Comparison of ENCODE assay signal across 6 cellular contexts in genomic region chr19:45682117-45682516, GRCh38. TPM values are rescaled to one million over a fixed set of nuclear protein-coding genes. Genes with fewer than 3 reads are reported as not detected.
DNase-seq lines count a peak whose midpoint lies in the region; ATAC-seq and TF ChIP-seq lines count a peak whose summit lies in the region.

No MANE protein-coding gene starts in this region.

- peaks cover 10 to 19% (median 16%) of the 10 kb centered on the region in 3 donors for H3K4me1 Mint-ChIP-seq in CD8-positive, alpha-beta memory T cell
- H3K4me1 Mint-ChIP-seq in naive B cell, result peaks cover 11 to 22% (median 20%) of the 10 kb centered on the region in 3 donors

- no peak for DNase-seq in CD8-positive, alpha-beta memory T cell
- DNase-seq in naive B cell (no peak), HAP-1 (ENCODE audit: low spot score in 2 of 2) (no peak), SHP77 (lab: John Stamatoyannopoulos, UW) (no peak)

- TF ChIP-seq CTCF in SU-DHL-6 (IDR thresholded peaks at IDR 0.05; ENCODE audit: insufficient read depth, low read length, poor library complexity, severe bottlenecking), result no peak

- H3K9me3 ChIP-seq in CD8-positive, alpha-beta memory T cell (ENCODE audit: low read length), result no peaks in the 10 kb centered on the region
- no peaks in the 10 kb centered on the region for H3K9me3 ChIP-seq in SU-DHL-6 (ENCODE audit: insufficient read depth, low read length)
- H3K9me3 ChIP-seq in HAP-1, result no peaks in the 10 kb centered on the region

- H2AFZ ChIP-seq in SU-DHL-6 (ENCODE audit: low read depth, low read length, severe bottlenecking), result peak overlapping the region; percentile 96

- H3K4me2 ChIP-seq in SU-DHL-6 (ENCODE audit: low read depth, low read length, poor library complexity, severe bottlenecking), result peak overlapping the region; percentile 64

- peaks cover 13% of the 10 kb centered on the region for H3K4me1 ChIP-seq in CD8-positive, alpha-beta memory T cell (ENCODE audit: insufficient read depth, low read length)
- no peaks in the 10 kb centered on the region for H3K4me1 ChIP-seq in HAP-1

- no peaks in the 10 kb centered on the region for H4K20me1 ChIP-seq in SU-DHL-6 (ENCODE audit: low read depth, low read length)

- CTCF ChIA-PET in CD8-positive, alpha-beta memory T cell (lab: Charles Lee), result interaction anchor here (1.0 to 8.6 kb wide), 6 partner anchors 8 to 37 kb away, joined by 3 to 107 read pairs (median 8); partner anchors contain the start of genes QPCTL and SNRPD2

- no peaks in the 10 kb centered on the region for H3K27me3 Mint-ChIP-seq in CD8-positive, alpha-beta memory T cell
- H3K27me3 Mint-ChIP-seq in naive B cell, result peaks cover 9 to 21% (median 15%) of the 10 kb centered on the region in 3 donors

- H3K9me2 ChIP-seq in SU-DHL-6 (replicated peaks; ENCODE audit: insufficient read depth, low read length), result no peaks in the 10 kb centered on the region

- peak overlapping the region in 4 of 7 donors; percentile 28 to 84 (median 81) for H3K4me3 Mint-ChIP-seq in CD8-positive, alpha-beta memory T cell
- H3K4me3 Mint-ChIP-seq in naive B cell, result peak overlapping the region; percentile 50 to 83 (median 70)

- H3K36me3 Mint-ChIP-seq in CD8-positive, alpha-beta memory T cell, result peaks cover 0 to 35% (median 0%) of the 10 kb centered on the region in 3 donors
- no peaks in the 10 kb centered on the region for H3K36me3 Mint-ChIP-seq in naive B cell

- H3K9me3 Mint-ChIP-seq in CD8-positive, alpha-beta memory T cell, result no peaks in the 10 kb centered on the region
- H3K9me3 Mint-ChIP-seq in naive B cell, result peaks cover 0 to 2% (median 0%) of the 10 kb centered on the region in 7 donors

- peaks cover 18% of the 10 kb centered on the region for H3K36me3 ChIP-seq in CD8-positive, alpha-beta memory T cell (ENCODE audit: insufficient read depth, low read length)
- H3K36me3 ChIP-seq in SU-DHL-6 (ENCODE audit: low read length) (no peaks in the 10 kb centered on the region), HAP-1 (replicated peaks) (peaks cover 34% of the 10 kb centered on the region)

- no peaks in the 10 kb centered on the region for H3K27me3 ChIP-seq in CD8-positive, alpha-beta memory T cell (ENCODE audit: insufficient read depth, low read length, poor library complexity, severe bottlenecking)
- H3K27me3 ChIP-seq in SU-DHL-6 (ENCODE audit: low read length) (no peaks in the 10 kb centered on the region), HAP-1 (ENCODE audit: low read depth) (no peaks in the 10 kb centered on the region)

- peak overlapping the region in 3 of 8 donors; percentile 54 to 91 (median 69) for H3K27ac Mint-ChIP-seq in CD8-positive, alpha-beta memory T cell
- H3K27ac Mint-ChIP-seq in naive B cell, result peak overlapping the region in 2 of 6 donors; percentile 56 to 89

- H3F3A ChIP-seq in SU-DHL-6 (ENCODE audit: insufficient read depth), result peaks cover 7% of the 10 kb centered on the region; the same call in 1 of the 2 replicates

- H3K79me2 ChIP-seq in SU-DHL-6 (ENCODE audit: insufficient read depth, low read length), result no peaks in the 10 kb centered on the region

- POLR2A ChIA-PET in CD8-positive, alpha-beta memory T cell (lab: Charles Lee), result interaction anchor here (0.6 to 2.1 kb wide), 2 partner anchors 9 to 122 kb away, joined by 3 to 9 read pairs; partner anchors contain the start of genes QPCTL and SNRPD2

- H3K27ac ChIP-seq in CD8-positive, alpha-beta memory T cell (ENCODE audit: low read depth, low read length), result no peak overlapping the region
- H3K27ac ChIP-seq in SU-DHL-6 (ENCODE audit: low read depth, low read length), result no peak overlapping the region

- peak overlapping the region; percentile 48; the same call in 1 of the 2 replicates for H3K9ac ChIP-seq in SU-DHL-6 (ENCODE audit: low read length)

- ATAC-seq in naive B cell (ENCODE audit: low read depth in 2 of 2) (no peak), HG02970 (IDR thresholded peaks at IDR 0.05; ENCODE audit: low FRiP score, unreplicated experiment) (no peak)

- in situ Hi-C loops in HAP-1 (cut with MboI; ENCODE audit: low sequenced_read_pairs), result no loop called here

- H3K4me3 ChIP-seq in CD8-positive, alpha-beta memory T cell (ENCODE audit: low read length), result peak overlapping the region; percentile 46
- H3K4me3 ChIP-seq in SU-DHL-6 (ENCODE audit: insufficient read depth, low read length, poor library complexity, severe bottlenecking) (no peak overlapping the region), HAP-1 (no peak overlapping the region)

RNA-seq across cellular contexts. Expression of gene SNRPD2, which starts 9.6 kb away (rescaled TPM):
- total RNA-seq in CD8-positive, alpha-beta memory T cell, result 100 to 1,000 TPM; 738 to 747 TPM
- polyA plus RNA-seq in CD8-positive, alpha-beta memory T cell, result 1,016 TPM
- 1,000 to 10,000 TPM in 2 of 6 donors, 100 to 1,000 TPM in 4; 808 to 1,139 (median 906) TPM for polyA plus RNA-seq in naive B cell (ENCODE audit: low read depth in 6 of 6)

RNA-seq across cellular contexts. Expression of gene QPCTL, which starts 10.3 kb away (rescaled TPM):
- total RNA-seq in CD8-positive, alpha-beta memory T cell, result 10 to 100 TPM; 11.3 to 11.5 TPM
- polyA plus RNA-seq in CD8-positive, alpha-beta memory T cell, result 2.0 TPM
- polyA plus RNA-seq in naive B cell (ENCODE audit: low read depth in 6 of 6), result 1 to 10 TPM in 5 of 6 donors, under 1 TPM in 1; 0.70 to 6.8 (median 1.7) TPM

RNA-seq across cellular contexts. Expression of gene GIPR, which starts 14.1 kb away (rescaled TPM):
- total RNA-seq in CD8-positive, alpha-beta memory T cell, result 1 to 10 TPM; 1.7 to 1.9 TPM
- 0.21 TPM for polyA plus RNA-seq in CD8-positive, alpha-beta memory T cell
- not detected for polyA plus RNA-seq in naive B cell (ENCODE audit: low read depth in 6 of 6)

RNA-seq across cellular contexts. Expression of gene EML2, which starts 42.9 kb away (rescaled TPM):
- total RNA-seq in CD8-positive, alpha-beta memory T cell, result 100 to 1,000 TPM; 122 to 128 TPM
- polyA plus RNA-seq in CD8-positive, alpha-beta memory T cell, result 18.8 TPM
- polyA plus RNA-seq in naive B cell (ENCODE audit: low read depth in 6 of 6), result 10 to 100 TPM in 3 of 6 donors, 1 to 10 TPM in 3; 4.3 to 14.1 (median 10.3) TPM

RNA-seq across cellular contexts. Expression of gene FBXO46, which starts 48.6 kb away (rescaled TPM):
- 10 to 100 TPM; 25.2 to 30.4 TPM for total RNA-seq in CD8-positive, alpha-beta memory T cell
- 21.1 TPM for polyA plus RNA-seq in CD8-positive, alpha-beta memory T cell
- 10 to 100 TPM in 5 of 6 donors, 1 to 10 TPM in 1; 9.4 to 23.0 (median 13.9) TPM for polyA plus RNA-seq in naive B cell (ENCODE audit: low read depth in 6 of 6)
